21 cellular contexts compared by ENCODE assay signal in genomic region chr1:204950353-204951001, GRCh38.
"Had no signal": no experiment of that assay in that cellular context is flagged by ENCODE, and none has a peak within 500 bp of the region (broad histone marks: within the 10 kb centered on the region; RNA-seq: fewer than 3 reads in every experiment).

No MANE protein-coding gene starts in this region.

- H3K36me3 Mint-ChIP-seq: natural killer cell had no signal

- H3K36me3 ChIP-seq: suprapubic skin, upper lobe of right lung had no signal

- H3K4me3 Mint-ChIP-seq: activated CD4-positive, alpha-beta T cell treated with anti-CD3 and anti-CD28 coated beads, Interleukin-2, amount 10 ng/mL, durations not matched to agents 24 days and 14 days; natural killer cell had no signal

- H3K9me3 Mint-ChIP-seq: activated CD4-positive, alpha-beta T cell treated with anti-CD3 and anti-CD28 coated beads, Interleukin-2, amount 10 ng/mL, durations not matched to agents 24 days and 14 days; natural killer cell had no signal

- H3K4me3 ChIP-seq: coronary artery, esophagus squamous epithelium, smooth muscle cell, suprapubic skin, upper lobe of right lung had no signal

- H3K9me3 ChIP-seq: esophagus squamous epithelium, suprapubic skin, upper lobe of right lung had no signal

- ATAC-seq: natural killer cell; right cardiac atrium; stimulated activated naive CD8-positive, alpha-beta T cell treated with anti-CD3 and anti-CD28 coated beads, Interleukin-15, Interleukin-2, amounts not matched to agents 100 U/mL and 50 U/mL, for 24 hours; upper lobe of right lung had no signal

- H3K4me1 ChIP-seq: esophagus squamous epithelium, suprapubic skin, upper lobe of right lung had no signal

- FAIRE-seq: astrocyte, endothelial cell of umbilical vein had no signal

- DNase-seq: activated CD4-positive, alpha-beta T cell treated with anti-CD3 and anti-CD28 coated beads, Interleukin-2, amount 10 ng/mL, durations not matched to agents 24 days and 14 days; activated CD4-positive, CD25-positive, alpha-beta regulatory T cell; activated CD8-positive, alpha-beta memory T cell treated with anti-CD3 and anti-CD28 coated beads for 24 hours; activated naive CD4-positive, alpha-beta T cell; effector CD4-positive, alpha-beta T cell; esophagus squamous epithelium; hippocampal formation; kidney glomerular epithelial cell; mesenchymal stem cell; natural killer cell; right cardiac atrium; stimulated activated CD4-positive, alpha-beta T cell treated with anti-CD3 and anti-CD28 coated beads, Interleukin-4, amount 100 ng/mL, for 4 hours; stimulated activated CD8-positive, alpha-beta memory T cell treated with anti-CD3 and anti-CD28 coated beads, Interleukin-4, amount 100 ng/mL, for 48 hours; stimulated activated naive CD8-positive, alpha-beta T cell treated with anti-CD3 and anti-CD28 coated beads, Interleukin-15, Interleukin-2, amounts not matched to agents 100 U/mL and 50 U/mL, for 24 hours; T-helper 2 cell; upper lobe of right lung had no signal

- H3K27ac Mint-ChIP-seq: activated CD4-positive, alpha-beta T cell treated with anti-CD3 and anti-CD28 coated beads, Interleukin-2, amount 10 ng/mL, durations not matched to agents 24 days and 14 days; natural killer cell had no signal

- H3K27me3 ChIP-seq: esophagus squamous epithelium, upper lobe of right lung had no signal

- H3K27ac ChIP-seq: coronary artery, esophagus squamous epithelium, suprapubic skin, upper lobe of right lung had no signal

- H3K4me2 ChIP-seq: smooth muscle cell had no signal

- H3K4me1 Mint-ChIP-seq: activated CD4-positive, alpha-beta T cell treated with anti-CD3 and anti-CD28 coated beads, Interleukin-2, amount 10 ng/mL, durations not matched to agents 24 days and 14 days; natural killer cell had no signal
